8 cellular contexts compared by ENCODE assay signal in the genomic region with DNA sequence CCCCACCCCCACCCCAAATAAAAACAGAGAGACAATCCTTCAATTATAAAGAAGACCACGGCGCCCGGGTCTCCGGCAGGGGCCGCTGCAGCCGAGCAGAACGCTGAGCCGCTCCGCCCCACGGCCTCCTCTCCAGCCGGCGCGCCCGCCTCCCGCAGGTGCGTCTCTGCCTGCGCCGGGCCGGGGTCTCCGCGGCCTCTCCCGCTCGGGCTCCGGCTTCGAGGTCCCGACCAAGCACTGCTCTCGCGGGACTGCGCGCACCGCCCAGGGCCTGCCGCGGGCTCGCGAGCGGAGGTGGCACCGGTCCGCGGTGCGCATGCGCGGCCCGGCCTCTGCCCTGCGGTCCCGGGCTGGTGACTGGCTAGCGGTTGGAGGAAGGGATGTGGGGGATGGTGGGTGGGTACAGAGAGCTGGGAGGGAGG. TPM values are rescaled to one million over a fixed set of nuclear protein-coding genes. Genes with fewer than 3 reads are reported as not detected.
DNase-seq lines count a peak whose midpoint lies in the region; ATAC-seq and TF ChIP-seq lines count a peak whose summit lies in the region.

No MANE protein-coding gene starts in this region.

- POLR2A ChIA-PET in CD4-positive, alpha-beta T cell (lab: Charles Lee) = interaction anchor here (0.6 to 2.7 kb wide), 21 partner anchors 20 to 1671 kb away, joined by 3 to 102 read pairs (median 5); a partner anchor contains a TSS
- POLR2A ChIA-PET in activated CD4-positive, alpha-beta memory T cell treated with anti-CD3 and anti-CD28 coated beads for 36 hours (lab: Charles Lee) = interaction anchor here (0.8 to 2.0 kb wide), 11 partner anchors 11 to 271 kb away, joined by 3 to 39 read pairs (median 5); a partner anchor contains a TSS

- no peaks in the 10 kb centered on the region for H3K36me3 ChIP-seq in duodenal mucosa (ENCODE audit: control insufficient read depth in 1 of 2, insufficient read depth in 2 of 2, low read length in 2 of 2)
- no peaks in the 10 kb centered on the region for H3K36me3 ChIP-seq in lung (ENCODE audit: control insufficient read depth in 2 of 2, insufficient read depth in 2 of 2, low read length in 2 of 2)

- peak; percentile 85 to 91 (median 90) for DNase-seq in CD4-positive, alpha-beta T cell
- DNase-seq in NCI-H69 (lab: John Stamatoyannopoulos, UW) (peak; percentile 98), lung (ENCODE audit: low spot score) (peak; percentile 94)
- peak; percentile 94 for DNase-seq in activated CD4-positive, alpha-beta memory T cell treated with anti-CD3 and anti-CD28 coated beads for 36 hours
- peak; percentile 82 to 92 (median 85) for DNase-seq in stimulated activated CD4-positive, alpha-beta T cell treated with anti-CD3 and anti-CD28 coated beads, TNF-alpha, amount 100 ng/mL, for 24 hours (ENCODE audit: low read depth in 3 of 3)

- H3K4me3 Mint-ChIP-seq in CD4-positive, alpha-beta T cell = peak overlapping the region; percentile 98
- peak overlapping the region; percentile 98 for H3K4me3 Mint-ChIP-seq in activated CD4-positive, alpha-beta memory T cell treated with anti-CD3 and anti-CD28 coated beads for 36 hours

- 0 to 1% methylated on average over 44 to 46 of the region's 46 CpGs for WGBS in lung, 2 donors

- H3K9me3 ChIP-seq in CD4-positive, alpha-beta T cell (ENCODE audit: control insufficient read depth, low read length) = no peaks in the 10 kb centered on the region
- H3K9me3 ChIP-seq in duodenal mucosa (ENCODE audit: control insufficient read depth in 1 of 2, low read length in 2 of 2) = peaks cover 2 to 5% of the 10 kb centered on the region in 2 donors
- H3K9me3 ChIP-seq in lung (ENCODE audit: control insufficient read depth in 2 of 2, insufficient read depth in 1 of 2, low read length in 1 of 2) = no peaks in the 10 kb centered on the region

- H3K4me1 ChIP-seq in duodenal mucosa (ENCODE audit: control insufficient read depth in 1 of 2, insufficient read depth in 2 of 2, low read length in 2 of 2) (peaks cover 7 to 9% of the 10 kb centered on the region in 2 donors), lung (ENCODE audit: control insufficient read depth in 2 of 2, insufficient read depth in 2 of 2, low read length in 2 of 2) (peaks cover 4 to 10% of the 10 kb centered on the region in 2 donors)

- H3K27ac ChIP-seq in CD4-positive, alpha-beta T cell (ENCODE audit: low read depth, low read length) = peak overlapping the region; percentile 82
- H3K27ac ChIP-seq in duodenal mucosa (ENCODE audit: low read depth, low read length) = peak overlapping the region; percentile 97
- peak overlapping the region; percentile 95 to 99 for H3K27ac ChIP-seq in lung (ENCODE audit: low read depth in 1 of 2, low read length in 1 of 2)

- no peaks in the 10 kb centered on the region for H3K9me3 Mint-ChIP-seq in CD4-positive, alpha-beta T cell
- H3K9me3 Mint-ChIP-seq in activated CD4-positive, alpha-beta memory T cell treated with anti-CD3 and anti-CD28 coated beads for 36 hours = peaks cover 6% of the 10 kb centered on the region

- H3K9ac ChIP-seq in duodenal mucosa (ENCODE audit: low read depth in 1 of 2, low read length in 2 of 2) = peak overlapping the region; percentile 77 to 95

- peaks cover 34% of the 10 kb centered on the region for H3K4me1 Mint-ChIP-seq in CD4-positive, alpha-beta T cell (ENCODE audit: low read depth)
- H3K4me1 Mint-ChIP-seq in activated CD4-positive, alpha-beta memory T cell treated with anti-CD3 and anti-CD28 coated beads for 36 hours (ENCODE audit: low read depth) = peaks cover 13% of the 10 kb centered on the region

- ATAC-seq in CD4-positive, alpha-beta T cell (ENCODE audit: poor library complexity) = peak; percentile 79
- ATAC-seq in GM19395 (IDR thresholded peaks at IDR 0.05; ENCODE audit: unreplicated experiment) (peak; percentile 65), HG03558 (IDR thresholded peaks at IDR 0.05; ENCODE audit: extremely low read depth, unreplicated experiment) (peak; percentile 63), lung (ENCODE audit: insufficient read depth, low FRiP score) (peak; percentile 95)

- no peaks in the 10 kb centered on the region for H3K27me3 ChIP-seq in CD4-positive, alpha-beta T cell (ENCODE audit: control insufficient read depth, insufficient read depth, low read length)
- H3K27me3 ChIP-seq in duodenal mucosa (ENCODE audit: control insufficient read depth in 1 of 2, insufficient read depth in 2 of 2, low read length in 2 of 2) = no peaks in the 10 kb centered on the region
- H3K27me3 ChIP-seq in lung (ENCODE audit: control insufficient read depth, insufficient read depth) = no peaks in the 10 kb centered on the region

- CTCF ChIA-PET in CD4-positive, alpha-beta T cell (lab: Charles Lee) = interaction anchor here (0.7 to 3.3 kb wide), 18 partner anchors 8 to 245 kb away, joined by 3 to 59 read pairs (median 6); a partner anchor contains a TSS
- CTCF ChIA-PET in activated CD4-positive, alpha-beta memory T cell treated with anti-CD3 and anti-CD28 coated beads for 36 hours (lab: Charles Lee) = interaction anchor here (0.6 to 5.2 kb wide), 37 partner anchors 10 to 473 kb away, joined by 3 to 76 read pairs (median 6); a partner anchor contains a TSS

- intact Hi-C loops in CD4-positive, alpha-beta T cell (cut with DNase I, micrococcal nuclease) = loop anchor here (1.0 to 10.0 kb wide), 9 partner anchors 41 to 1671 kb away; a partner anchor contains a TSS
- intact Hi-C loops in activated CD4-positive, alpha-beta memory T cell treated with anti-CD3 and anti-CD28 coated beads for 36 hours (cut with micrococcal nuclease) = loop anchor here (1.0 to 10.0 kb wide), 6 partner anchors 41 to 501 kb away; a partner anchor contains a TSS

- no peaks in the 10 kb centered on the region for H3K27me3 Mint-ChIP-seq in CD4-positive, alpha-beta T cell
- no peaks in the 10 kb centered on the region for H3K27me3 Mint-ChIP-seq in activated CD4-positive, alpha-beta memory T cell treated with anti-CD3 and anti-CD28 coated beads for 36 hours

- peaks cover 15% of the 10 kb centered on the region for H3K36me3 Mint-ChIP-seq in CD4-positive, alpha-beta T cell (ENCODE audit: low read depth)
- H3K36me3 Mint-ChIP-seq in activated CD4-positive, alpha-beta memory T cell treated with anti-CD3 and anti-CD28 coated beads for 36 hours = peaks cover 3% of the 10 kb centered on the region

- H3K27ac Mint-ChIP-seq in CD4-positive, alpha-beta T cell = peak overlapping the region; percentile 99
- peak overlapping the region; percentile 100 for H3K27ac Mint-ChIP-seq in activated CD4-positive, alpha-beta memory T cell treated with anti-CD3 and anti-CD28 coated beads for 36 hours

- peak; percentile 72 for TF ChIP-seq CTCF in CD4-positive, alpha-beta T cell (IDR thresholded peaks at IDR 0.05)
- TF ChIP-seq CTCF in lung (IDR thresholded peaks at IDR 0.05; ENCODE audit: control extremely low read depth, extremely low read depth) = peak; percentile 31

- peak overlapping the region; percentile 87 for H3K4me3 ChIP-seq in duodenal mucosa (ENCODE audit: low read depth in 1 of 2, low read length in 2 of 2)
- peak overlapping the region; percentile 67 for H3K4me3 ChIP-seq in lung

RNA-seq across cellular contexts. Expression of a gene that starts 0.2 kb away (rescaled TPM):
- 10 to 100 TPM; 14.3 to 16.3 TPM for total RNA-seq in CD4-positive, alpha-beta T cell
- 10 to 100 TPM in 1 of 2 experiments, 1 to 10 TPM in 1; 9.9 to 10.4 TPM for total RNA-seq in activated CD4-positive, alpha-beta memory T cell treated with anti-CD3 and anti-CD28 coated beads for 36 hours
- 10 to 100 TPM in 1 of 2 donors, 1 to 10 TPM in 1; 9.8 to 11.3 TPM for total RNA-seq in lung
- 1 to 10 TPM; 5.9 to 6.3 TPM for polyA plus RNA-seq in lung

RNA-seq across cellular contexts. Expression of a gene that starts 41.0 kb away (rescaled TPM):
- total RNA-seq in CD4-positive, alpha-beta T cell = 10 to 100 TPM; 65.5 to 67.6 TPM
- total RNA-seq in activated CD4-positive, alpha-beta memory T cell treated with anti-CD3 and anti-CD28 coated beads for 36 hours = 10 to 100 TPM; 88.0 to 94.9 TPM
- total RNA-seq in lung = 10 to 100 TPM; 48.0 to 57.9 TPM
- polyA plus RNA-seq in lung = 10 to 100 TPM; 57.1 to 75.8 TPM

Comparison
In these comparisons a context has a peak if more than half of its experiments do, and no peak if none do; other contexts are left out.
1. Peak in every context shown above with its lines: DNase-seq, ATAC-seq, H3K4me3 ChIP-seq and H3K27ac ChIP-seq.